20 cellular contexts compared by ENCODE assay signal in genomic region chr17:75051941-75052340, GRCh38. TPM values are rescaled to one million over a fixed set of nuclear protein-coding genes. Genes with fewer than 3 reads are reported as not detected.
DNase-seq lines count a peak whose midpoint lies in the region; ATAC-seq and TF ChIP-seq lines count a peak whose summit lies in the region.
"Had no signal": no experiment of that assay in that cellular context is flagged by ENCODE, and none has a peak within 500 bp of the region (broad histone marks: within the 10 kb centered on the region; RNA-seq: fewer than 3 reads in every experiment).

No MANE protein-coding gene starts in this region.

- H3K27me3 ChIP-seq in endodermal cell (ENCODE audit: control insufficient read depth, insufficient read depth, low read length, poor library complexity, severe bottlenecking) (no peaks in the 10 kb centered on the region), hepatocyte (no peaks in the 10 kb centered on the region)
- H3K27me3 ChIP-seq: BLaER1 had no signal

- H3K4me1 Mint-ChIP-seq in activated CD4-positive, alpha-beta T cell treated with anti-CD3 and anti-CD28 coated beads, Interleukin-2, amount 10 ng/mL, durations not matched to agents 7 days and 5 days = peaks cover 32% of the 10 kb centered on the region
- peaks cover 31% of the 10 kb centered on the region for H3K4me1 Mint-ChIP-seq in activated CD4-positive, alpha-beta T cell treated with anti-CD3 and anti-CD28 coated beads for 36 hours
- peaks cover 17% of the 10 kb centered on the region for H3K4me1 Mint-ChIP-seq in endodermal cell

- ATAC-seq in activated CD4-positive, alpha-beta T cell treated with anti-CD3 and anti-CD28 coated beads for 36 hours = no peak
- ATAC-seq: CD8-positive, alpha-beta T cell had no signal

- H4K20me1 ChIP-seq in hepatocyte (ENCODE audit: insufficient read depth, poor library complexity, severe bottlenecking) = no peaks in the 10 kb centered on the region
- H4K20me1 ChIP-seq: BLaER1 had no signal

- no peaks in the 10 kb centered on the region for H3K4me1 ChIP-seq in endodermal cell (ENCODE audit: control insufficient read depth, insufficient read depth, low read length)
- peaks cover 5% of the 10 kb centered on the region for H3K4me1 ChIP-seq in hepatocyte (ENCODE audit: insufficient read depth)

- H3K4me3 ChIP-seq in endodermal cell (ENCODE audit: low read length) (no peak overlapping the region), hepatocyte (no peak overlapping the region)
- H3K4me3 ChIP-seq: BLaER1, GM23248 had no signal

- no peaks in the 10 kb centered on the region for H3K9me2 ChIP-seq in hepatocyte (replicated peaks; ENCODE audit: insufficient read depth)

- intact Hi-C loops in activated CD4-positive, alpha-beta T cell treated with anti-CD3 and anti-CD28 coated beads for 36 hours (cut with DNase I, micrococcal nuclease) = no loop called here

- CTCF ChIA-PET in activated CD4-positive, alpha-beta T cell treated with anti-CD3 and anti-CD28 coated beads, Interleukin-2, amount 10 ng/mL, durations not matched to agents 7 days and 5 days (lab: Charles Lee) = interaction anchor here (0.6 kb wide), 1 partner anchor 367 kb away, joined by 3 read pairs; no protein-coding TSS in a partner anchor
- CTCF ChIA-PET in activated CD4-positive, alpha-beta T cell treated with anti-CD3 and anti-CD28 coated beads for 36 hours (lab: Charles Lee) = interaction anchor here (1.2 kb wide), 1 partner anchor 8 kb away, joined by 4 read pairs; no protein-coding TSS in a partner anchor

- no peak overlapping the region for H2AFZ ChIP-seq in hepatocyte
- H2AFZ ChIP-seq: GM23248 had no signal

- peak overlapping the region; percentile 14 for H3K27ac Mint-ChIP-seq in activated CD4-positive, alpha-beta T cell treated with anti-CD3 and anti-CD28 coated beads, Interleukin-2, amount 10 ng/mL, durations not matched to agents 7 days and 5 days
- H3K27ac Mint-ChIP-seq in activated CD4-positive, alpha-beta T cell treated with anti-CD3 and anti-CD28 coated beads for 36 hours = no peak overlapping the region
- H3K27ac Mint-ChIP-seq in endodermal cell = peak overlapping the region; percentile 0
- H3K27ac Mint-ChIP-seq: B cell; CD8-positive, alpha-beta T cell had no signal

- H3K9ac ChIP-seq in endodermal cell (ENCODE audit: extremely low read depth, low read length, poor library complexity, severe bottlenecking) = no peak overlapping the region
- H3K9ac ChIP-seq: BLaER1, GM23248 had no signal

- peaks cover 44% of the 10 kb centered on the region for H3K79me2 ChIP-seq in hepatocyte

- H3K9me3 ChIP-seq in endodermal cell (ENCODE audit: control insufficient read depth, low read length) = no peaks in the 10 kb centered on the region
- no peaks in the 10 kb centered on the region for H3K9me3 ChIP-seq in hepatocyte (ENCODE audit: low read depth)
- H3K9me3 ChIP-seq: BLaER1, Caco-2 had no signal

- 87 to 93% methylated on average over 2 of the region's 2 CpGs for WGBS in endodermal cell (ENCODE audit: insufficient coverage in 1 of 2, insufficient read length in 1 of 2), 2 experiments
- WGBS in hepatocyte (ENCODE audit: low lambda C conversion rate, missing lambda C conversion rate) = 96% methylated on average over 2 of the region's 2 CpGs

- no peaks in the 10 kb centered on the region for H3K27me3 Mint-ChIP-seq in activated CD4-positive, alpha-beta T cell treated with anti-CD3 and anti-CD28 coated beads, Interleukin-2, amount 10 ng/mL, durations not matched to agents 7 days and 5 days
- H3K27me3 Mint-ChIP-seq in activated CD4-positive, alpha-beta T cell treated with anti-CD3 and anti-CD28 coated beads for 36 hours = no peaks in the 10 kb centered on the region
- H3K27me3 Mint-ChIP-seq in endodermal cell (ENCODE audit: insufficient read depth) = no peaks in the 10 kb centered on the region
- H3K27me3 Mint-ChIP-seq: B cell; CD4-positive, CD25-positive, alpha-beta regulatory T cell had no signal

- H3K27ac ChIP-seq in endodermal cell (ENCODE audit: low read depth, low read length) = no peak overlapping the region
- no peak overlapping the region for H3K27ac ChIP-seq in hepatocyte
- H3K27ac ChIP-seq: 22Rv1, BLaER1, C4-2B, GM23248 had no signal

- no peak overlapping the region for H3K4me2 ChIP-seq in hepatocyte
- H3K4me2 ChIP-seq: BLaER1 had no signal

- TF ChIP-seq CTCF in endodermal cell (conservative IDR thresholded peaks at IDR 0.05) (no peak), hepatocyte (IDR thresholded peaks at IDR 0.05; ENCODE audit: poor library complexity) (no peak)

- peaks cover 34% of the 10 kb centered on the region for H3K36me3 Mint-ChIP-seq in activated CD4-positive, alpha-beta T cell treated with anti-CD3 and anti-CD28 coated beads, Interleukin-2, amount 10 ng/mL, durations not matched to agents 7 days and 5 days (ENCODE audit: low read depth)
- peaks cover 37% of the 10 kb centered on the region for H3K36me3 Mint-ChIP-seq in activated CD4-positive, alpha-beta T cell treated with anti-CD3 and anti-CD28 coated beads for 36 hours (ENCODE audit: low read depth)
- peaks cover 72% of the 10 kb centered on the region for H3K36me3 Mint-ChIP-seq in endodermal cell (ENCODE audit: low read depth)

- DNase-seq in activated CD4-positive, alpha-beta T cell treated with anti-CD3 and anti-CD28 coated beads, Interleukin-2, amount 10 ng/mL, durations not matched to agents 7 days and 5 days = no peak
- DNase-seq in activated CD4-positive, alpha-beta T cell treated with anti-CD3 and anti-CD28 coated beads for 36 hours = no peak
- DNase-seq in cerebellar cortex (ENCODE audit: low spot score) = peak; percentile 98
- DNase-seq in endodermal cell = no peak
- DNase-seq in GM03348 (ENCODE audit: low spot score) = no peak
- no peak for DNase-seq in hepatocyte (ENCODE audit: low spot score)
- no peak for DNase-seq in HK-2 (ENCODE audit: unreplicated experiment)
- DNase-seq: Caco-2; CD4-positive, CD25-positive, alpha-beta regulatory T cell; CD8-positive, alpha-beta T cell; DMS153; DND-41; GDM1; GM23248; H7; HCEC 1CT had no signal

- peaks cover 62% of the 10 kb centered on the region for H3K36me3 ChIP-seq in endodermal cell (ENCODE audit: control insufficient read depth, insufficient read depth, low read length)
- H3K36me3 ChIP-seq in hepatocyte (replicated peaks; ENCODE audit: insufficient read depth, low read depth) = no peaks in the 10 kb centered on the region

- H3K9me3 Mint-ChIP-seq in activated CD4-positive, alpha-beta T cell treated with anti-CD3 and anti-CD28 coated beads, Interleukin-2, amount 10 ng/mL, durations not matched to agents 7 days and 5 days = no peaks in the 10 kb centered on the region
- no peaks in the 10 kb centered on the region for H3K9me3 Mint-ChIP-seq in activated CD4-positive, alpha-beta T cell treated with anti-CD3 and anti-CD28 coated beads for 36 hours (ENCODE audit: low read depth)
- H3K9me3 Mint-ChIP-seq in endodermal cell = no peaks in the 10 kb centered on the region
- H3K9me3 Mint-ChIP-seq: CD4-positive, CD25-positive, alpha-beta regulatory T cell; CD8-positive, alpha-beta T cell had no signal

- H3K4me3 Mint-ChIP-seq in activated CD4-positive, alpha-beta T cell treated with anti-CD3 and anti-CD28 coated beads, Interleukin-2, amount 10 ng/mL, durations not matched to agents 7 days and 5 days = no peak overlapping the region
- H3K4me3 Mint-ChIP-seq in activated CD4-positive, alpha-beta T cell treated with anti-CD3 and anti-CD28 coated beads for 36 hours = no peak overlapping the region
- H3K4me3 Mint-ChIP-seq in endodermal cell = no peak overlapping the region
- H3K4me3 Mint-ChIP-seq: B cell; CD4-positive, CD25-positive, alpha-beta regulatory T cell; CD8-positive, alpha-beta T cell had no signal

- POLR2A ChIA-PET in activated CD4-positive, alpha-beta T cell treated with anti-CD3 and anti-CD28 coated beads, Interleukin-2, amount 10 ng/mL, durations not matched to agents 7 days and 5 days (lab: Charles Lee) = no interaction called here
- POLR2A ChIA-PET in activated CD4-positive, alpha-beta T cell treated with anti-CD3 and anti-CD28 coated beads for 36 hours (lab: Charles Lee) = no interaction called here

RNA-seq across cellular contexts. Expression of gene KCTD2, which starts 4.9 kb away (rescaled TPM):
- total RNA-seq in activated CD4-positive, alpha-beta T cell treated with anti-CD3 and anti-CD28 coated beads, Interleukin-2, amount 10 ng/mL, durations not matched to agents 7 days and 5 days = 10 to 100 TPM; 21.7 TPM
- 10 to 100 TPM; 15.3 to 16.7 TPM for total RNA-seq in activated CD4-positive, alpha-beta T cell treated with anti-CD3 and anti-CD28 coated beads for 36 hours
- total RNA-seq in endodermal cell = 10 to 100 TPM; 27.7 to 32.8 TPM
- 29.2 TPM for polyA plus RNA-seq in endodermal cell (2013, experiment 1 of 2)
- 25.5 TPM for polyA plus RNA-seq in endodermal cell (2013, experiment 2 of 2)
- total RNA-seq in hepatocyte = 17.5 and 19.1 TPM in 2 replicates
- polyA plus RNA-seq in hepatocyte = 10.1 and 12.7 TPM in 2 replicates

RNA-seq across cellular contexts. Expression of gene ATP5PD, which starts 5.2 kb away (rescaled TPM):
- 100 to 1,000 TPM; 252 to 259 TPM for total RNA-seq in activated CD4-positive, alpha-beta T cell treated with anti-CD3 and anti-CD28 coated beads, Interleukin-2, amount 10 ng/mL, durations not matched to agents 7 days and 5 days
- total RNA-seq in activated CD4-positive, alpha-beta T cell treated with anti-CD3 and anti-CD28 coated beads for 36 hours = 100 to 1,000 TPM; 194 to 237 TPM
- total RNA-seq in endodermal cell = 100 to 1,000 TPM; 244 to 295 TPM
- 203 TPM for polyA plus RNA-seq in endodermal cell (2013, experiment 1 of 2)
- polyA plus RNA-seq in endodermal cell (2013, experiment 2 of 2) = 189 TPM
- 246 and 296 TPM in 2 replicates for total RNA-seq in hepatocyte
- 307 and 332 TPM in 2 replicates for polyA plus RNA-seq in hepatocyte

RNA-seq across cellular contexts. Expression of gene SLC16A5, which starts 35.8 kb away (rescaled TPM):
- total RNA-seq in activated CD4-positive, alpha-beta T cell treated with anti-CD3 and anti-CD28 coated beads, Interleukin-2, amount 10 ng/mL, durations not matched to agents 7 days and 5 days = 10 to 100 TPM; 11.4 to 12.2 TPM
- total RNA-seq in activated CD4-positive, alpha-beta T cell treated with anti-CD3 and anti-CD28 coated beads for 36 hours = 1 to 10 TPM; 6.0 to 6.5 TPM
- 10 to 100 TPM; 28.8 to 54.0 TPM for total RNA-seq in endodermal cell
- 10.8 TPM for polyA plus RNA-seq in endodermal cell (2013, experiment 1 of 2)
- polyA plus RNA-seq in endodermal cell (2013, experiment 2 of 2) = 7.6 TPM
- total RNA-seq in hepatocyte = 11.9 and 12.7 TPM in 2 replicates
- 12.8 and 15.8 TPM in 2 replicates for polyA plus RNA-seq in hepatocyte

RNA-seq across cellular contexts. Expression of gene MRPL58, which starts 39.5 kb away (rescaled TPM):
- 10 to 100 TPM; 41.2 to 46.2 TPM for total RNA-seq in activated CD4-positive, alpha-beta T cell treated with anti-CD3 and anti-CD28 coated beads, Interleukin-2, amount 10 ng/mL, durations not matched to agents 7 days and 5 days
- 10 to 100 TPM; 64.6 to 66.5 TPM for total RNA-seq in activated CD4-positive, alpha-beta T cell treated with anti-CD3 and anti-CD28 coated beads for 36 hours
- total RNA-seq in endodermal cell (10 to 100 TPM; 29.7 to 30.1 TPM), hepatocyte (39.3 and 49.5 TPM in 2 replicates)
- polyA plus RNA-seq in endodermal cell (2013, experiment 1 of 2) = 41.9 TPM
- 36.4 TPM for polyA plus RNA-seq in endodermal cell (2013, experiment 2 of 2)
- polyA plus RNA-seq in hepatocyte = 29.8 and 39.3 TPM in 2 replicates

RNA-seq across cellular contexts. Expression of gene ARMC7, which starts 57.8 kb away (rescaled TPM):
- 10 to 100 TPM; 18.5 to 18.8 TPM for total RNA-seq in activated CD4-positive, alpha-beta T cell treated with anti-CD3 and anti-CD28 coated beads, Interleukin-2, amount 10 ng/mL, durations not matched to agents 7 days and 5 days
- total RNA-seq in activated CD4-positive, alpha-beta T cell treated with anti-CD3 and anti-CD28 coated beads for 36 hours = 1 to 10 TPM; 6.7 to 7.7 TPM
- total RNA-seq in endodermal cell (10 to 100 TPM; 20.0 to 26.6 TPM), hepatocyte (2.6 and 3.5 TPM in 2 replicates)
- 14.0 TPM for polyA plus RNA-seq in endodermal cell (2013, experiment 1 of 2)
- 12.3 TPM for polyA plus RNA-seq in endodermal cell (2013, experiment 2 of 2)
- polyA plus RNA-seq in hepatocyte = 4.0 and 4.5 TPM in 2 replicates
